ENCODE assay signal across 10 cellular contexts in the genomic region with DNA sequence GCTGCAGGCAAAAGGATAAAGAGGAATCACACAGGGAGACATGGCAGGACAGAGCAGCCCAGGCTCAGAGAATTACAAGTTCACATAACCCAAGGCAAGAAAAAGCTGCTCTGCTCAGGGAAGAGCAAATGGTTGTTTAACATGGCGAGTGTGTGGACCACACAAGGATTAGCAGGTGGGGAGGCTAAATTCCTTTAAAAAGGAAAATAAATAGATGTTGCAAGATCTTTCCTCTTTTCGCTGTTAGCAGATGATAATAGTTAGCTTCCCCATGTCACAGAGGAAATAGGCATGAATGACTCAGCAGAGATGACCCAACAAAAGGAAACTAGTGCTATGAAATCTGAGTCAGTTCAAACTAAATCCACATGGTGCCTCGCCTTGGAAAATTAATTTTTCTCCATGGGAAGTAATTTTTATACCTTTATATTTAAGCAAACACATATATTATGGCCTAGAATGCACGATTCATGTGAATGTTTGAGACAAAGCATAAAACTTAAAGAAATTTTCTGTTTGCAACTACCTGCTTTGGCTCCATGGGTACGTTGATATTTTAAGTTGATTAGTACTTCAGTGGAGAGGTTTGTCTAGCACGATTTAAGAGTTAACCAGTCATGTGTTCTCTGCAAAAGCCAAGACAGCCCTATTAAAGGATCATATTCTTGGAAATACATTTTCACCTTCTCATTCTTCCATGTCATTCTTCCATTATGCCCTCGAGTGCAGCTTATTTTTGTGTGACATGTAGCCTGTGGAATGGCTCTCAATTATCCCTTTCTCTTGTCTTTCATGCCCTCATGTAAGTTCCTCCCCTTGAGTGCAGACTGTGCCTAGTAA. TPM values are rescaled to one million over a fixed set of nuclear protein-coding genes. Genes with fewer than 3 reads are reported as not detected.
A peak's percentile ranks its signal among the peaks of the same experiment; 100 is the strongest.
DNase-seq lines count a peak whose midpoint lies in the region; ATAC-seq and TF ChIP-seq lines count a peak whose summit lies in the region.
"Had no signal": no experiment of that assay in that cellular context is flagged by ENCODE, and none has a peak within 500 bp of the region (broad histone marks: within the 10 kb centered on the region; RNA-seq: fewer than 3 reads in every experiment).

No MANE protein-coding gene starts in this region.

- H3K79me2 ChIP-seq in H9 (ENCODE audit: insufficient read depth, low read length) = no peaks in the 10 kb centered on the region
- no peaks in the 10 kb centered on the region for H3K79me2 ChIP-seq in PC-9 (ENCODE audit: low read depth)

- H3K27ac ChIP-seq in H9 (ENCODE audit: insufficient read length, low read depth, low read length) (no peak overlapping the region), PC-9 (peak overlapping the region; percentile 91)

- no peak overlapping the region for H3K56ac ChIP-seq in H9 (ENCODE audit: insufficient read length, low read depth, low read length)

- H3K36me3 ChIP-seq in PC-9 (ENCODE audit: low read depth) = no peaks in the 10 kb centered on the region

- TF ChIP-seq CTCF in H9 (conservative IDR thresholded peaks at IDR 0.05) = no peak
- TF ChIP-seq CTCF in PC-9 (conservative IDR thresholded peaks at IDR 0.05) = no peak

- H4K20me1 ChIP-seq in H9 (ENCODE audit: control insufficient read depth, insufficient read depth, insufficient read length) (no peaks in the 10 kb centered on the region), PC-9 (ENCODE audit: insufficient read depth) (no peaks in the 10 kb centered on the region)

- no peak overlapping the region for H3K23ac ChIP-seq in H9 (ENCODE audit: insufficient read length, low read depth, low read length)

- intact Hi-C loops in PC-9 (cut with micrococcal nuclease; ENCODE audit: unreplicated experiment) = no loop called here
- intact Hi-C loops in sciatic nerve (cut with DNase I) = no loop called here

- H3K36me3 Mint-ChIP-seq in H9 (ENCODE audit: insufficient read depth in 1 of 3, low read depth in 3 of 3) = peaks cover 0 to 6% (median 0%) of the 10 kb centered on the region in 3 experiments; a peak in 2 of 7 replicates
- H3K36me3 Mint-ChIP-seq: brain, mesothelial cell of epicardium had no signal

- no peak overlapping the region for H2BK15ac ChIP-seq in H9 (ENCODE audit: low read depth, low read length)

- H3K9ac ChIP-seq in H9 (ENCODE audit: extremely low read depth, insufficient read length, low read length) = no peak overlapping the region

- H3K27me3 ChIP-seq in H9 (ENCODE audit: insufficient read depth, low read length) = no peaks in the 10 kb centered on the region
- no peaks in the 10 kb centered on the region for H3K27me3 ChIP-seq in PC-9 (ENCODE audit: insufficient read depth, low read depth)

- H3F3A ChIP-seq in PC-9 (ENCODE audit: insufficient read depth, low read depth) = peaks cover 3% of the 10 kb centered on the region; the same call in 1 of the 2 replicates

- no peak overlapping the region for H2BK5ac ChIP-seq in H9 (ENCODE audit: insufficient read length, low read length)

- H3K27me3 Mint-ChIP-seq in H9 (ENCODE audit: low read depth) = peaks cover 9% of the 10 kb centered on the region; the same call in 1 of the 2 replicates

- H3K4me1 ChIP-seq in H9 (ENCODE audit: insufficient read depth, low read length) (peaks cover 3% of the 10 kb centered on the region; the same call in 1 of the 2 replicates), PC-9 (replicated peaks; ENCODE audit: insufficient read depth) (peaks cover 21% of the 10 kb centered on the region)

- no peaks in the 10 kb centered on the region for H3K9me2 ChIP-seq in PC-9 (ENCODE audit: insufficient read depth)

- no CpG with 5 or more reads among the region's 7 CpGs for WGBS in H9 (ENCODE audit: extremely low coverage, insufficient read length, low lambda C conversion rate)

- no peak overlapping the region for H3K14ac ChIP-seq in H9 (ENCODE audit: insufficient read depth, low read length)

- no peaks in the 10 kb centered on the region for H3K23me2 ChIP-seq in H9 (ENCODE audit: insufficient read length, low read depth, low read length, poor library complexity, severe bottlenecking)

- H2AFZ ChIP-seq in H9 (ENCODE audit: low read length) (peak overlapping the region; percentile 65), PC-9 (no peak overlapping the region; the same call in 1 of the 2 replicates)

- no peak overlapping the region for H2BK20ac ChIP-seq in H9 (ENCODE audit: low read depth, low read length, poor library complexity, severe bottlenecking)

- H2BK120ac ChIP-seq in H9 (ENCODE audit: low read depth, low read length, poor library complexity, severe bottlenecking) = no peak overlapping the region

- no peak overlapping the region for H3K4ac ChIP-seq in H9 (ENCODE audit: low read depth, low read length)

- no peaks in the 10 kb centered on the region for H3K79me1 ChIP-seq in H9 (ENCODE audit: insufficient read depth, low read depth, low read length, poor library complexity, severe bottlenecking)

- CTCF ChIA-PET in PC-9 (lab: Charles Lee) = no interaction called here

- peaks cover 4% of the 10 kb centered on the region in 2 experiments for H3K4me1 Mint-ChIP-seq in H9

- H3K9me3 Mint-ChIP-seq in H9 = peaks cover under 1 to 4% of the 10 kb centered on the region in 2 experiments; a peak in 3 of 5 replicates

- no peak overlapping the region for H4K91ac ChIP-seq in H9 (ENCODE audit: insufficient read length, low read depth, low read length)

- no peak overlapping the region for H4K5ac ChIP-seq in H9 (ENCODE audit: insufficient read length, low read depth, low read length)

- DNase-seq in H9 = no peak
- DNase-seq in PC-9 = peak; percentile 12 to 76
- DNase-seq in epidermal melanocyte (ENCODE audit: insufficient read length, low spot score) = peak; percentile 53
- DNase-seq in sciatic nerve (ENCODE audit: low spot score) = no peak
- DNase-seq in nucleus accumbens (lab: John Stamatoyannopoulos, UW) = no peak
- DNase-seq: T-helper 17 cell had no signal

- no peaks in the 10 kb centered on the region for H3K9me3 ChIP-seq in H9 (ENCODE audit: control insufficient read depth, low read depth, low read length)
- H3K9me3 ChIP-seq in PC-9 (ENCODE audit: insufficient read depth, low read depth) = peaks cover 7% of the 10 kb centered on the region; the same call in 1 of the 2 replicates

- no peak overlapping the region for H3K18ac ChIP-seq in H9 (ENCODE audit: insufficient read length, low read depth, low read length)

- peak overlapping the region in 1 of 3 experiments; percentile 32; a peak in 1 of 7 replicates for H3K27ac Mint-ChIP-seq in H9
- H3K27ac Mint-ChIP-seq: mesothelial cell of epicardium, T-helper 17 cell had no signal

- H2AK5ac ChIP-seq in H9 (ENCODE audit: insufficient read length, low read length) = no peak overlapping the region

- POLR2A ChIA-PET in PC-9 (lab: Charles Lee; ENCODE audit: unreplicated experiment) = no interaction called here

- H3K4me3 ChIP-seq in PC-9 = no peak overlapping the region

- H3K4me2 ChIP-seq in H9 (ENCODE audit: insufficient read depth, insufficient read length, low read length) (no peak overlapping the region), PC-9 (peak overlapping the region; percentile 69)

- ATAC-seq in sciatic nerve (peak; percentile 96), GM18520 (IDR thresholded peaks at IDR 0.05; ENCODE audit: unreplicated experiment) (no peak), GM21528 (IDR thresholded peaks at IDR 0.05; ENCODE audit: low FRiP score, unreplicated experiment) (no peak)
- ATAC-seq: T-helper 17 cell had no signal

- H4K8ac ChIP-seq in H9 (replicated peaks; ENCODE audit: insufficient read length, low read depth, low read length) = no peak overlapping the region

- no peak overlapping the region for H2BK12ac ChIP-seq in H9 (ENCODE audit: insufficient read length, low read depth, low read length)

- no peak overlapping the region for H3K4me3 Mint-ChIP-seq in H9
- H3K4me3 Mint-ChIP-seq: mesothelial cell of epicardium, T-helper 17 cell had no signal

- H3T11ph ChIP-seq in H9 (ENCODE audit: low read length) = no peak overlapping the region

- no TSS peak for BruUV-seq in PC-9 (replicated peaks; lab: Mats Ljungman, UMichigan)

RNA-seq across cellular contexts. Expression of a gene that starts 38.5 kb away (rescaled TPM):
- total RNA-seq in H9 (2021) (11.5 and 14.4 TPM in 2 replicates), PC-9 (2021) (14.8 and 17.5 TPM in 2 replicates), sciatic nerve (3.9 TPM)
- total RNA-seq: T-helper 17 cell had no signal

RNA-seq across cellular contexts. Expression of a gene that starts 54.4 kb away (rescaled TPM):
- 2.4 and 2.9 TPM in 2 replicates for total RNA-seq in H9 (2021)
- total RNA-seq in PC-9 (2021) = 1.1 TPM in 2 replicates
- 15.6 TPM for total RNA-seq in sciatic nerve
- total RNA-seq: T-helper 17 cell had no signal

Comparison
In these comparisons a context has a peak if more than half of its experiments do, and no peak if none do; other contexts are left out.
1. DNase-seq: peak in PC-9 (2 of 2) and epidermal melanocyte (single experiment); none in H9 (single experiment), sciatic nerve (single experiment) and nucleus accumbens (0 of 56).